22 cellular contexts compared by ENCODE assay signal in genomic region chr13:65497265-65497664, GRCh38.
DNase-seq lines count a peak whose midpoint lies in the region; ATAC-seq, FAIRE-seq and TF ChIP-seq lines count a peak whose summit lies in the region.
"Had no signal": no experiment of that assay in that cellular context is flagged by ENCODE, and none has a peak within 500 bp of the region (broad histone marks: within the 10 kb centered on the region; RNA-seq: fewer than 3 reads in every experiment).

No MANE protein-coding gene starts in this region.

- H3K4me2 ChIP-seq in GM23338: no peak overlapping the region
- no peak overlapping the region for H3K4me2 ChIP-seq in trophoblast cell (ENCODE audit: low read length)
- H3K4me2 ChIP-seq: hepatocyte had no signal

- H3K27me3 Mint-ChIP-seq in GM23338 (ENCODE audit: insufficient read depth, low read depth, poor library complexity) (no peaks in the 10 kb centered on the region), mesothelial cell of epicardium (ENCODE audit: low read depth) (no peaks in the 10 kb centered on the region)

- H3K23ac ChIP-seq in trophoblast cell (ENCODE audit: low read length): no peak overlapping the region

- H4K20me1 ChIP-seq in GM23338 (replicated peaks; ENCODE audit: insufficient read depth): no peaks in the 10 kb centered on the region

- H3K9me3 ChIP-seq in Panc1 (ENCODE audit: control insufficient read depth, insufficient read depth, low read depth, low read length): no peaks in the 10 kb centered on the region
- no peaks in the 10 kb centered on the region for H3K9me3 ChIP-seq in trophoblast cell (ENCODE audit: insufficient read depth, low read depth, low read length)
- no peaks in the 10 kb centered on the region for H3K9me3 ChIP-seq in HAP-1
- H3K9me3 ChIP-seq: colonic mucosa, tibial nerve had no signal

- TF ChIP-seq CTCF in GM23338 (conservative IDR thresholded peaks at IDR 0.05; ENCODE audit: low read depth in 2 of 2) (no peak), Panc1 (IDR thresholded peaks at IDR 0.05) (no peak), mesothelial cell of epicardium (IDR thresholded peaks at IDR 0.05; ENCODE audit: unreplicated experiment) (no peak)

- no TSS peak for BruUV-seq in Panc1 (replicated peaks; lab: Mats Ljungman, UMichigan)

- in situ Hi-C loops in Panc1 (cut with HindIII; ENCODE audit: low pct_unique_long_range_greater_than_20kb, low sequenced_read_pairs): no loop called here
- in situ Hi-C loops in HAP-1 (cut with MboI; ENCODE audit: low sequenced_read_pairs): no loop called here

- H3K79me2 ChIP-seq in GM23338 (replicated peaks; ENCODE audit: insufficient read depth) (no peaks in the 10 kb centered on the region), trophoblast cell (ENCODE audit: control insufficient read depth, insufficient read depth, low read length, poor library complexity) (peaks cover 1% of the 10 kb centered on the region)
- H3K79me2 ChIP-seq: hepatocyte had no signal

- no peak overlapping the region for H3K14ac ChIP-seq in trophoblast cell (ENCODE audit: low read length)

- H3K4me3 ChIP-seq in GM23338: no peak overlapping the region
- no peak overlapping the region for H3K4me3 ChIP-seq in Panc1 (ENCODE audit: low read depth in 2 of 2, low read length in 2 of 2)
- no peak overlapping the region for H3K4me3 ChIP-seq in trophoblast cell (ENCODE audit: low read depth, low read length)
- H3K4me3 ChIP-seq in HAP-1: no peak overlapping the region
- H3K4me3 ChIP-seq: colonic mucosa, hepatocyte, tibial nerve had no signal

- H2AK5ac ChIP-seq in trophoblast cell (ENCODE audit: low read length): no peak overlapping the region

- H3K27ac Mint-ChIP-seq in GM23338 (no peak overlapping the region), mesothelial cell of epicardium (no peak overlapping the region)
- H3K27ac Mint-ChIP-seq: activated T-helper 1 cell treated with anti-CD3 and anti-CD28 coated beads, Interleukin-12 subunit alpha, Interleukin-12 subunit beta, Interleukin-2, Interleukin-4 antibody, amounts not matched to agents 30 ng/mL and 10 ng/mL and 1 ng/mL, durations not matched to agents 14 hours and 24 hours and 36 hours; stimulated activated effector memory CD8-positive, alpha-beta T cell treated with anti-CD3 and anti-CD28 coated beads, Interleukin-12 subunit alpha, Interleukin-12 subunit beta, amount 100 ng/mL, for 72 hours had no signal

- no peak for FAIRE-seq in GM19239 (lab: Jason Lieb, UNC)
- FAIRE-seq: G401.6 had no signal

- H3K4ac ChIP-seq in trophoblast cell (ENCODE audit: low read depth, low read length): no peak overlapping the region

- H3K4me1 ChIP-seq in GM23338 (ENCODE audit: insufficient read depth) (peaks cover 5% of the 10 kb centered on the region; the same call in 1 of the 2 replicates), Panc1 (ENCODE audit: control insufficient read depth, insufficient read depth, low read length) (no peaks in the 10 kb centered on the region), trophoblast cell (ENCODE audit: control insufficient read depth in 1 of 2, insufficient read depth in 2 of 2, low read length in 2 of 2) (peaks cover 0 to 4% of the 10 kb centered on the region in 2 experiments), HAP-1 (no peaks in the 10 kb centered on the region)
- H3K4me1 ChIP-seq: colonic mucosa, tibial nerve had no signal

- no peak overlapping the region for H3K18ac ChIP-seq in trophoblast cell (ENCODE audit: low read length)

- H2AFZ ChIP-seq in GM23338: peak overlapping the region; percentile 49; the same call in 1 of the 2 replicates
- H2AFZ ChIP-seq in trophoblast cell (ENCODE audit: insufficient read depth, low read length, poor library complexity): no peak overlapping the region
- H2AFZ ChIP-seq: hepatocyte had no signal

- H3K9me3 Mint-ChIP-seq in GM23338 (no peaks in the 10 kb centered on the region), mesothelial cell of epicardium (peaks cover 16% of the 10 kb centered on the region)
- H3K9me3 Mint-ChIP-seq: activated T-helper 1 cell treated with anti-CD3 and anti-CD28 coated beads, Interleukin-12 subunit alpha, Interleukin-12 subunit beta, Interleukin-2, Interleukin-4 antibody, amounts not matched to agents 30 ng/mL and 10 ng/mL and 1 ng/mL, durations not matched to agents 14 hours and 24 hours and 36 hours had no signal

- no peak overlapping the region for H4K91ac ChIP-seq in trophoblast cell (ENCODE audit: low read depth, low read length)

- peaks cover 4% of the 10 kb centered on the region for H3K79me1 ChIP-seq in trophoblast cell (ENCODE audit: low read length)

- DNase-seq in GM23338 (ENCODE audit: low spot score) (no peak), Panc1 (ENCODE audit: low read depth, low spot score) (peak; percentile 20), dedifferentiated amniotic fluid mesenchymal stem cell (ENCODE audit: extremely low spot score) (peak; percentile 16), trophoblast cell (peak; percentile 12 to 63), mesothelial cell of epicardium (ENCODE audit: low spot score in 2 of 2, unreplicated experiment in 2 of 2) (no peak), HAP-1 (ENCODE audit: low spot score in 2 of 2) (no peak), GM19239 (ENCODE audit: insufficient read length, low spot score) (no peak)
- DNase-seq: amniotic stem cell, colonic mucosa, HCEC 1CT, Kasumi-1, left cardiac atrium, NCI-H1436 treated with DMSO at 0.1 percent for 48 hours, NCI-H446 treated with DMSO at 0.1 percent for 48 hours, WERI-Rb-1 had no signal

- H2BK5ac ChIP-seq in trophoblast cell (ENCODE audit: low read depth, low read length, poor library complexity): no peak overlapping the region

- intact Hi-C loops in Panc1 (cut with micrococcal nuclease; ENCODE audit: unreplicated experiment): no loop called here

- H3K27me3 ChIP-seq in GM23338 (ENCODE audit: insufficient read depth): no peaks in the 10 kb centered on the region
- H3K27me3 ChIP-seq in Panc1 (ENCODE audit: control insufficient read depth, insufficient read depth, low read length): no peaks in the 10 kb centered on the region
- no peaks in the 10 kb centered on the region for H3K27me3 ChIP-seq in trophoblast cell (ENCODE audit: insufficient read depth, low read length)
- H3K27me3 ChIP-seq in HAP-1 (ENCODE audit: low read depth): no peaks in the 10 kb centered on the region
- H3K27me3 ChIP-seq: colonic mucosa, hepatocyte, tibial nerve had no signal

- H2BK12ac ChIP-seq in trophoblast cell (ENCODE audit: low read length): no peak overlapping the region

- no peak for ATAC-seq in GM23338
- peak; percentile 45; the same call in 1 of the 2 replicates for ATAC-seq in Panc1
- ATAC-seq in HG02852 (IDR thresholded peaks at IDR 0.05; ENCODE audit: unreplicated experiment): no peak
- ATAC-seq: esophagus mucosa; left cardiac atrium; stimulated activated effector memory CD8-positive, alpha-beta T cell treated with anti-CD3 and anti-CD28 coated beads, Interleukin-12 subunit alpha, Interleukin-12 subunit beta, amount 100 ng/mL, for 72 hours had no signal

- POLR2A ChIA-PET in Panc1 (lab: Charles Lee): no interaction called here

- no peak overlapping the region for H3K4me3 Mint-ChIP-seq in GM23338
- no peak overlapping the region for H3K4me3 Mint-ChIP-seq in mesothelial cell of epicardium
- H3K4me3 Mint-ChIP-seq: activated T-helper 1 cell treated with anti-CD3 and anti-CD28 coated beads, Interleukin-12 subunit alpha, Interleukin-12 subunit beta, Interleukin-2, Interleukin-4 antibody, amounts not matched to agents 30 ng/mL and 10 ng/mL and 1 ng/mL, durations not matched to agents 14 hours and 24 hours and 36 hours; stimulated activated effector memory CD8-positive, alpha-beta T cell treated with anti-CD3 and anti-CD28 coated beads, Interleukin-12 subunit alpha, Interleukin-12 subunit beta, amount 100 ng/mL, for 72 hours had no signal

- H3K36me3 ChIP-seq in GM23338 (ENCODE audit: insufficient read depth): no peaks in the 10 kb centered on the region
- no peaks in the 10 kb centered on the region for H3K36me3 ChIP-seq in Panc1 (ENCODE audit: control insufficient read depth, insufficient read depth, low read length)
- no peaks in the 10 kb centered on the region for H3K36me3 ChIP-seq in trophoblast cell (ENCODE audit: control insufficient read depth in 1 of 2, insufficient read depth in 2 of 2, low read length in 2 of 2)
- no peaks in the 10 kb centered on the region for H3K36me3 ChIP-seq in HAP-1 (replicated peaks)
- H3K36me3 ChIP-seq: colonic mucosa, tibial nerve, WERI-Rb-1 had no signal

- no peaks in the 10 kb centered on the region for H3K36me3 Mint-ChIP-seq in GM23338 (ENCODE audit: low read depth)
- no peaks in the 10 kb centered on the region for H3K36me3 Mint-ChIP-seq in mesothelial cell of epicardium
- H3K36me3 Mint-ChIP-seq: stimulated activated effector memory CD8-positive, alpha-beta T cell treated with anti-CD3 and anti-CD28 coated beads, Interleukin-12 subunit alpha, Interleukin-12 subunit beta, amount 100 ng/mL, for 72 hours had no signal

- H4K8ac ChIP-seq in trophoblast cell (ENCODE audit: low read depth, low read length): no peak overlapping the region

- no peaks in the 10 kb centered on the region for H3F3A ChIP-seq in GM23338 (replicated peaks; ENCODE audit: low read depth)

- H2BK120ac ChIP-seq in trophoblast cell (ENCODE audit: insufficient read depth, low read length, poor library complexity): no peak overlapping the region

- H3K9me2 ChIP-seq in GM23338 (ENCODE audit: insufficient read depth): 0 out of 2 replicates have a peak, but pooled peaks cover 3% of the 10 kb centered on the region

- no peak overlapping the region for H4K12ac ChIP-seq in trophoblast cell (ENCODE audit: low read depth, low read length)

- H3K27ac ChIP-seq in GM23338 (ENCODE audit: low read depth) (no peak overlapping the region), Panc1 (ENCODE audit: low read length) (peak overlapping the region; percentile 23; the same call in 1 of the 2 replicates), trophoblast cell (ENCODE audit: low read depth, low read length) (peak overlapping the region; percentile 10)
- H3K27ac ChIP-seq: colonic mucosa, hepatocyte, tibial nerve, WERI-Rb-1 had no signal

- CTCF ChIA-PET in Panc1 (lab: Charles Lee): no interaction called here

- no peak overlapping the region for H3K9ac ChIP-seq in trophoblast cell (ENCODE audit: low read length)

- no peaks in the 10 kb centered on the region for H3K4me1 Mint-ChIP-seq in GM23338
- peaks cover 4% of the 10 kb centered on the region for H3K4me1 Mint-ChIP-seq in mesothelial cell of epicardium
- H3K4me1 Mint-ChIP-seq: stimulated activated effector memory CD8-positive, alpha-beta T cell treated with anti-CD3 and anti-CD28 coated beads, Interleukin-12 subunit alpha, Interleukin-12 subunit beta, amount 100 ng/mL, for 72 hours had no signal

TF ChIP-seq in GM23338, 12 proteins besides CTCF, POLR2A, EP300 and RAD21 (continues in another document):
- no peak for TF ChIP-seq POLR2AphosphoS5 (IDR thresholded peaks at IDR 0.05; ENCODE audit: low read depth)
- no peak for TF ChIP-seq ETS1 (IDR thresholded peaks at IDR 0.05)

Comparison
In these comparisons a context has a peak if more than half of its experiments do, and no peak if none do; other contexts are left out.
1. DNase-seq: peak in Panc1 (single experiment), dedifferentiated amniotic fluid mesenchymal stem cell (single experiment) and trophoblast cell (2 of 2); none in GM23338 (single experiment), mesothelial cell of epicardium (0 of 2), HAP-1 (0 of 2) and GM19239 (single experiment).